Comparison of ENCODE assay signal across 15 cellular contexts in the genomic region with DNA sequence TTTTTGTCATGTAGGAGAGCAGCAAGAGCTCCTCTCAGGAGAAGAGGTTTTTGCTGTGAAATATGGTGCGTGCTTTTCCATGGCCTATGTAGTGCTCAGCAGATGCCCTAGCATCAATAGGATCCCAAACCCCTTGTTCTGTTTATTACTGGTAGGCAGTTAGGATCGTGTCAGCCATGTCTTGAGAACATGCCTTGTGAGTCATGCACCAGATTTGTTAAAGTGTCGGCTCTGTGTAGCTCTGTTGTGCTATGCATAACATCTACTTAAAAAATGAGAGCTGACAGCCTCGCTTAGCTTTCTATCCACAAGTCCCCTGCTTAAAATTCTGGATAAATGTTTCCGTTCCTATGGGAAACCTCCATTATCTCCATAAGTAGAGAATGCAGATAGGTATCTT. TPM values are rescaled to one million over a fixed set of nuclear protein-coding genes. Genes with fewer than 3 reads are reported as not detected.
A peak's percentile ranks its signal among the peaks of the same experiment; 100 is the strongest.
DNase-seq lines count a peak whose midpoint lies in the region; ATAC-seq and TF ChIP-seq lines count a peak whose summit lies in the region.
"Had no signal": no experiment of that assay in that cellular context is flagged by ENCODE, and none has a peak within 500 bp of the region (broad histone marks: within the 10 kb centered on the region; RNA-seq: fewer than 3 reads in every experiment).

No MANE protein-coding gene starts in this region.

- no peak overlapping the region for H3K4me3 Mint-ChIP-seq in neural progenitor cell
- H3K4me3 Mint-ChIP-seq: activated CD4-positive, alpha-beta memory T cell treated with anti-CD3 and anti-CD28 coated beads, Interleukin-2, amount 10 ng/mL, durations not matched to agents 7 days and 5 days had no signal

- peaks cover 19% of the 10 kb centered on the region for H3K4me1 Mint-ChIP-seq in neural progenitor cell

- H3K79me2 ChIP-seq in neural progenitor cell (ENCODE audit: low read depth): peaks cover 24% of the 10 kb centered on the region

- H3K27ac ChIP-seq in neural progenitor cell: no peak overlapping the region
- H3K27ac ChIP-seq: Peyer's patch had no signal

- peaks cover 5% of the 10 kb centered on the region for H3K4me1 ChIP-seq in neural progenitor cell

- DNase-seq in NCI-H82 (lab: John Stamatoyannopoulos, UW): peak; percentile 39
- no peak for DNase-seq in NCI-H82 treated with DMSO at 0.1 percent for 48 hours (lab: John Stamatoyannopoulos, UW; ENCODE audit: unreplicated experiment)
- DNase-seq in astrocyte of the spinal cord (ENCODE audit: low read depth, low spot score): peak; percentile 67
- DNase-seq in islet precursor cell: peak; percentile 74
- DNase-seq in superior temporal gyrus (ENCODE audit: extremely low spot score): peak; percentile 41
- DNase-seq in activated effector memory CD4-positive, alpha-beta T cell treated with anti-CD3 and anti-CD28 coated beads, Interleukin-2, amount 50 U/mL, for 16 hours: no peak
- no peak for DNase-seq in left lobe of liver (ENCODE audit: low spot score)
- no peak for DNase-seq in neural progenitor cell (ENCODE audit: low spot score)
- DNase-seq: 8988T; activated CD4-positive, alpha-beta memory T cell treated with anti-CD3 and anti-CD28 coated beads, Interleukin-2, amount 10 ng/mL, durations not matched to agents 7 days and 5 days; DMS79 treated with DMSO at 0.1 percent for 48 hours; MM.1S; NCI-H345; occipital lobe; Peyer's patch had no signal

- no peak overlapping the region for H3K27ac Mint-ChIP-seq in neural progenitor cell

- H4K20me1 ChIP-seq in neural progenitor cell (ENCODE audit: low read depth): peaks cover 4% of the 10 kb centered on the region

- H3K36me3 ChIP-seq in neural progenitor cell: no peaks in the 10 kb centered on the region
- H3K36me3 ChIP-seq: Peyer's patch had no signal

- no peak overlapping the region for H3K4me2 ChIP-seq in neural progenitor cell

- peaks cover 19% of the 10 kb centered on the region for H3F3A ChIP-seq in neural progenitor cell (ENCODE audit: low read depth)

- in situ Hi-C loops in astrocyte of the spinal cord (cut with HindIII; ENCODE audit: low sequenced_read_pairs): no loop called here

- H2AFZ ChIP-seq in neural progenitor cell (replicated peaks): no peak overlapping the region

- H3K9me3 Mint-ChIP-seq in neural progenitor cell: peaks cover 19% of the 10 kb centered on the region

- no peaks in the 10 kb centered on the region for H3K9me3 ChIP-seq in neural progenitor cell (ENCODE audit: low read depth)
- H3K9me3 ChIP-seq: Peyer's patch had no signal

- H3K4me3 ChIP-seq in astrocyte of the spinal cord (ENCODE audit: low read depth, low read length) (no peak overlapping the region), neural progenitor cell (no peak overlapping the region)
- H3K4me3 ChIP-seq: Peyer's patch had no signal

- no peaks in the 10 kb centered on the region for H3K27me3 Mint-ChIP-seq in neural progenitor cell (ENCODE audit: insufficient read depth, low read depth)
- H3K27me3 Mint-ChIP-seq: activated CD4-positive, alpha-beta memory T cell treated with anti-CD3 and anti-CD28 coated beads, Interleukin-2, amount 10 ng/mL, durations not matched to agents 7 days and 5 days had no signal

- no peaks in the 10 kb centered on the region for H3K27me3 ChIP-seq in neural progenitor cell
- H3K27me3 ChIP-seq: Peyer's patch had no signal

- TF ChIP-seq CTCF in astrocyte of the spinal cord (IDR thresholded peaks at IDR 0.05; ENCODE audit: low read depth, low read length) (no peak), neural progenitor cell (IDR thresholded peaks at IDR 0.05) (no peak)

- no peaks in the 10 kb centered on the region for H3K36me3 Mint-ChIP-seq in neural progenitor cell

- no peak for ATAC-seq in left lobe of liver

- H3K9ac ChIP-seq in neural progenitor cell: no peak overlapping the region

RNA-seq across cellular contexts. Expression of a gene that starts 4.4 kb away (rescaled TPM):
- 21.8 TPM for total RNA-seq in left lobe of liver
- total RNA-seq in neural progenitor cell (ENCODE audit: low replicate concordance): 89.3 and 102 TPM in 2 replicates

RNA-seq across cellular contexts. Expression of a gene that starts 18.5 kb away (rescaled TPM):
- 0.23 TPM for total RNA-seq in left lobe of liver
- 0.56 and 0.60 TPM in 2 replicates for total RNA-seq in neural progenitor cell (ENCODE audit: low replicate concordance)
- total RNA-seq: activated CD4-positive, alpha-beta memory T cell treated with anti-CD3 and anti-CD28 coated beads, Interleukin-2, amount 10 ng/mL, durations not matched to agents 7 days and 5 days had no signal

RNA-seq across cellular contexts. Expression of a gene that starts 50.0 kb away (rescaled TPM):
- 50.6 TPM for total RNA-seq in left lobe of liver
- 15.2 and 78.3 TPM in 2 replicates for total RNA-seq in neural progenitor cell (ENCODE audit: low replicate concordance)

Comparison
In these comparisons a context has a peak if more than half of its experiments do, and no peak if none do; other contexts are left out.
1. DNase-seq: peak in NCI-H82 (single experiment), astrocyte of the spinal cord (single experiment), islet precursor cell (single experiment) and superior temporal gyrus (single experiment); none in NCI-H82 treated with DMSO at 0.1 percent for 48 hours (single experiment), activated effector memory CD4-positive, alpha-beta T cell treated with anti-CD3 and anti-CD28 coated beads, Interleukin-2, amount 50 U/mL, for 16 hours (single experiment), left lobe of liver (single experiment) and neural progenitor cell (single experiment).